In the genomic region with DNA sequence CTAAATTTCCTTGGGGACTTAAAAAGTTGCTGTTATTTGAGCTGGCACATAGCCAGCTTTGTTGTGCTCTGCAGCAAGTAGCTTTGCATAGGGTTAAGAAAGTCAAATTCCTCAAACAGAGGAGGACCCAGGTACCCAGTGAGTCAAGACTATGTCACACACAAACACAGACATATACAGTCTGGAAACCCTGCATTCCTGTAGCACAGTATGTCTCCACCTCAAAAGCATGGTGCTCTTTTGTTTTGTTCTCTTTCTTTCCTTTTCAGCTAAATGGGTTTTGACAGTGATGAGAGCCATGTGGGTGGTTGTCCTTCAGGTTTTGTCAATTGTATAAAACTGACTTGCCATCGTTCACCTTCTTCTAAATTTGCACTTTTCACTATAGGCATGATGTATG, we compare ENCODE assay signal across 13 cellular contexts.
DNase-seq lines count a peak whose midpoint lies in the region; ATAC-seq and TF ChIP-seq lines count a peak whose summit lies in the region.
"Had no signal": no experiment of that assay in that cellular context is flagged by ENCODE, and none has a peak within 500 bp of the region (broad histone marks: within the 10 kb centered on the region; RNA-seq: fewer than 3 reads in every experiment).

No MANE protein-coding gene starts in this region.

- H3K4me2 ChIP-seq in osteoblast (ENCODE audit: insufficient read depth, low read length) = no peak overlapping the region

- in situ Hi-C loops in gastrocnemius medialis (cut with MboI; ENCODE audit: low sequenced_read_pairs in 4 of 4) = no loop called here

- H3K9me3 ChIP-seq in osteoblast (ENCODE audit: low read depth, low read length) (no peaks in the 10 kb centered on the region), gastrocnemius medialis (no peaks in the 10 kb centered on the region)
- H3K9me3 ChIP-seq: esophagus muscularis mucosa, lower lobe of right lung, Peyer's patch had no signal

- H3K79me2 ChIP-seq in osteoblast (ENCODE audit: insufficient read depth, low read length) = no peaks in the 10 kb centered on the region

- TF ChIP-seq CTCF in fibroblast of villous mesenchyme (IDR thresholded peaks at IDR 0.05; ENCODE audit: insufficient read depth, low read depth, low read length) (no peak), osteoblast (IDR thresholded peaks at IDR 0.05; ENCODE audit: extremely low read depth, low read depth, low read length) (no peak), gastrocnemius medialis (IDR thresholded peaks at IDR 0.05 in 4 of 5, conservative IDR thresholded peaks at IDR 0.05 in 1 of 5) (no peak), GM20000 (IDR thresholded peaks at IDR 0.05; ENCODE audit: extremely low read depth, missing control alignments) (no peak)

- H3K4me3 ChIP-seq in H7 (ENCODE audit: insufficient read depth, low read depth, low read length) (no peak overlapping the region), fibroblast of villous mesenchyme (ENCODE audit: low read depth, low read length) (no peak overlapping the region), osteoblast (ENCODE audit: insufficient read depth, low read length) (no peak overlapping the region), gastrocnemius medialis (no peak overlapping the region)
- H3K4me3 ChIP-seq: esophagus muscularis mucosa, lower lobe of right lung, Peyer's patch had no signal

- H3K36me3 ChIP-seq in H7 (replicated peaks; ENCODE audit: control insufficient read depth, insufficient read depth, low read length) (no peaks in the 10 kb centered on the region), osteoblast (ENCODE audit: insufficient read depth, low read length) (no peaks in the 10 kb centered on the region), gastrocnemius medialis (no peaks in the 10 kb centered on the region)
- H3K36me3 ChIP-seq: esophagus muscularis mucosa, lower lobe of right lung, Peyer's patch had no signal

- H3K27ac ChIP-seq in osteoblast (ENCODE audit: low read depth, low read length) = no peak overlapping the region
- H3K27ac ChIP-seq in gastrocnemius medialis = no peak overlapping the region
- H3K27ac ChIP-seq: esophagus muscularis mucosa, lower lobe of right lung, Peyer's patch had no signal

- ATAC-seq in SK-N-SH treated with all-trans-retinoic acid at 6 μM for 48 hours = peak; percentile 49
- no peak for ATAC-seq in gastrocnemius medialis
- ATAC-seq: lower lobe of right lung had no signal

- intact Hi-C loops in gastrocnemius medialis (cut with DNase I; ENCODE audit: low total_unique reads) = loop anchor here (2.0 kb wide), 1 partner anchor 52 kb away; no protein-coding TSS in a partner anchor

- no peak overlapping the region for H2AFZ ChIP-seq in osteoblast (ENCODE audit: low read length)

- peak; percentile 12 for DNase-seq in H7
- DNase-seq in fibroblast of villous mesenchyme (ENCODE audit: low read depth) = peak; percentile 3
- peak; percentile 17 for DNase-seq in retina
- no peak for DNase-seq in osteoblast (ENCODE audit: insufficient read length, low spot score, missing footprints)
- DNase-seq in NCI-H510A (lab: John Stamatoyannopoulos, UW) = no peak
- DNase-seq in gastrocnemius medialis = no peak
- no peak for DNase-seq in GM20000 (ENCODE audit: low spot score)
- DNase-seq: DMS79, lower lobe of right lung, NCI-H2081, Peyer's patch had no signal

- no peak for TF ChIP-seq POLR2A in gastrocnemius medialis (IDR thresholded peaks at IDR 0.05)

- no peaks in the 10 kb centered on the region for H3K27me3 ChIP-seq in H7 (ENCODE audit: control insufficient read depth, insufficient read depth, low read length)
- no peaks in the 10 kb centered on the region for H3K27me3 ChIP-seq in osteoblast (ENCODE audit: insufficient read depth, low read length)
- no peaks in the 10 kb centered on the region for H3K27me3 ChIP-seq in gastrocnemius medialis
- H3K27me3 ChIP-seq: esophagus muscularis mucosa, Peyer's patch had no signal

- no peaks in the 10 kb centered on the region for H4K20me1 ChIP-seq in osteoblast (ENCODE audit: insufficient read depth, low read length)

- H3K4me1 ChIP-seq in osteoblast (ENCODE audit: insufficient read depth, low read length) (peaks cover 29% of the 10 kb centered on the region), gastrocnemius medialis (peaks cover 0 to 21% of the 10 kb centered on the region in 2 donors)
- H3K4me1 ChIP-seq: lower lobe of right lung, Peyer's patch had no signal

TF ChIP-seq in SK-N-SH treated with all-trans-retinoic acid at 6 μM for 48 hours, 23 proteins besides CTCF, POLR2A, EP300 and RAD21:
- TF ChIP-seq, protein P1, sequence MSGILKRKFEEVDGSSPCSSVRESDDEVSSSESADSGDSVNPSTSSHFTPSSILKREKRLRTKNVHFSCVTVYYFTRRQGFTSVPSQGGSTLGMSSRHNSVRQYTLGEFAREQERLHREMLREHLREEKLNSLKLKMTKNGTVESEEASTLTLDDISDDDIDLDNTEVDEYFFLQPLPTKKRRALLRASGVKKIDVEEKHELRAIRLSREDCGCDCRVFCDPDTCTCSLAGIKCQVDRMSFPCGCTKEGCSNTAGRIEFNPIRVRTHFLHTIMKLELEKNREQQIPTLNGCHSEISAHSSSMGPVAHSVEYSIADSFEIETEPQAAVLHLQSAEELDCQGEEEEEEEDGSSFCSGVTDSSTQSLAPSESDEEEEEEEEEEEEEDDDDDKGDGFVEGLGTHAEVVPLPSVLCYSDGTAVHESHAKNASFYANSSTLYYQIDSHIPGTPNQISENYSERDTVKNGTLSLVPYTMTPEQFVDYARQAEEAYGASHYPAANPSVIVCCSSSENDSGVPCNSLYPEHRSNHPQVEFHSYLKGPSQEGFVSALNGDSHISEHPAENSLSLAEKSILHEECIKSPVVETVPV (CRISPR knock-in tag; IDR thresholded peaks at IDR 0.05) = no peak

Comparison
In these comparisons a context has a peak if more than half of its experiments do, and no peak if none do; other contexts are left out.
1. DNase-seq: peak in H7 (single experiment), fibroblast of villous mesenchyme (single experiment) and retina (single experiment); none in osteoblast (single experiment), NCI-H510A (single experiment), gastrocnemius medialis (0 of 2) and GM20000 (single experiment).